Comparison of ENCODE assay signal across 1 cellular context in genomic region chr1:182147136-182147815, GRCh38.
TF ChIP-seq lines count a peak whose summit lies in the region.

No MANE protein-coding gene starts in this region.

TF ChIP-seq in GM12878, 131 proteins besides CTCF, POLR2A, EP300 and RAD21 (continued from another document and continues in another):
- TF ChIP-seq MLLT1 (IDR thresholded peaks at IDR 0.05) (no peak), ZSCAN29 (IDR thresholded peaks at IDR 0.05) (no peak), SP1 (IDR thresholded peaks at IDR 0.05; ENCODE audit: low read depth, low read length) (peak; percentile 22), WRNIP1 (IDR thresholded peaks at IDR 0.05; ENCODE audit: borderline replicate concordance, low read depth, low read length) (no peak), BACH1 (IDR thresholded peaks at IDR 0.05; ENCODE audit: borderline replicate concordance) (no peak), NFXL1 (IDR thresholded peaks at IDR 0.05; ENCODE audit: borderline replicate concordance) (no peak), IKZF1 (conservative IDR thresholded peaks at IDR 0.05) (0 out of 2 replicates have a peak, but pooled peaks have one; percentile 29), NRF1 (conservative IDR thresholded peaks at IDR 0.05; ENCODE audit: low read depth, low read length) (no peak), CREM (IDR thresholded peaks at IDR 0.05; ENCODE audit: low read depth) (peak; percentile 41; the same call in 1 of the 2 replicates), SUPT20H (IDR thresholded peaks at IDR 0.05; ENCODE audit: borderline replicate concordance, control insufficient read depth, low read depth, low read length) (no peak), IRF4 (IDR thresholded peaks at IDR 0.05; ENCODE audit: low read depth, low read length) (no peak), RFX5 (IDR thresholded peaks at IDR 0.05; ENCODE audit: low read depth, low read length) (no peak), E2F8 (IDR thresholded peaks at IDR 0.05; ENCODE audit: low read depth, partially characterized antibody) (no peak), REST (IDR thresholded peaks at IDR 0.05; ENCODE audit: low read depth, low read length) (no peak), ATF3 (IDR thresholded peaks at IDR 0.05; ENCODE audit: borderline replicate concordance, extremely low read depth, low read depth, low read length) (no peak), ESRRA (IDR thresholded peaks at IDR 0.05; ENCODE audit: low read length) (no peak), NFIC (IDR thresholded peaks at IDR 0.05; ENCODE audit: low read depth, low read length) (no peak), RELA (IDR thresholded peaks at IDR 0.05; ENCODE audit: borderline replicate concordance, partially characterized antibody) (no peak), SIX5 (IDR thresholded peaks at IDR 0.05; ENCODE audit: low read depth, low read length, severe bottlenecking) (no peak), SRF (IDR thresholded peaks at IDR 0.05; ENCODE audit: low read depth in 2 of 2, low read length in 2 of 2) (no peak), YBX1 (IDR thresholded peaks at IDR 0.05) (no peak), STAT1 (conservative IDR thresholded peaks at IDR 0.05) (no peak), POU2F2 (IDR thresholded peaks at IDR 0.05; ENCODE audit: borderline replicate concordance, low read depth, low read length) (peak; percentile 66; the same call in 1 of the 3 replicates), NBN (IDR thresholded peaks at IDR 0.05) (no peak), CBX3 (IDR thresholded peaks at IDR 0.05; ENCODE audit: borderline replicate concordance, low read depth) (no peak), RCOR1 (conservative IDR thresholded peaks at IDR 0.05; ENCODE audit: low read depth, low read length) (no peak), NR2F1 (conservative IDR thresholded peaks at IDR 0.05) (0 out of 2 replicates have a peak, but pooled peaks have one; percentile 13), ZBTB33 (IDR thresholded peaks at IDR 0.05) (no peak), RELB (IDR thresholded peaks at IDR 0.05; ENCODE audit: low read depth) (peak; percentile 69; the same call in 1 of the 2 replicates), SMAD5 (IDR thresholded peaks at IDR 0.05; ENCODE audit: low read depth) (no peak)
- TF ChIP-seq, protein P1, sequence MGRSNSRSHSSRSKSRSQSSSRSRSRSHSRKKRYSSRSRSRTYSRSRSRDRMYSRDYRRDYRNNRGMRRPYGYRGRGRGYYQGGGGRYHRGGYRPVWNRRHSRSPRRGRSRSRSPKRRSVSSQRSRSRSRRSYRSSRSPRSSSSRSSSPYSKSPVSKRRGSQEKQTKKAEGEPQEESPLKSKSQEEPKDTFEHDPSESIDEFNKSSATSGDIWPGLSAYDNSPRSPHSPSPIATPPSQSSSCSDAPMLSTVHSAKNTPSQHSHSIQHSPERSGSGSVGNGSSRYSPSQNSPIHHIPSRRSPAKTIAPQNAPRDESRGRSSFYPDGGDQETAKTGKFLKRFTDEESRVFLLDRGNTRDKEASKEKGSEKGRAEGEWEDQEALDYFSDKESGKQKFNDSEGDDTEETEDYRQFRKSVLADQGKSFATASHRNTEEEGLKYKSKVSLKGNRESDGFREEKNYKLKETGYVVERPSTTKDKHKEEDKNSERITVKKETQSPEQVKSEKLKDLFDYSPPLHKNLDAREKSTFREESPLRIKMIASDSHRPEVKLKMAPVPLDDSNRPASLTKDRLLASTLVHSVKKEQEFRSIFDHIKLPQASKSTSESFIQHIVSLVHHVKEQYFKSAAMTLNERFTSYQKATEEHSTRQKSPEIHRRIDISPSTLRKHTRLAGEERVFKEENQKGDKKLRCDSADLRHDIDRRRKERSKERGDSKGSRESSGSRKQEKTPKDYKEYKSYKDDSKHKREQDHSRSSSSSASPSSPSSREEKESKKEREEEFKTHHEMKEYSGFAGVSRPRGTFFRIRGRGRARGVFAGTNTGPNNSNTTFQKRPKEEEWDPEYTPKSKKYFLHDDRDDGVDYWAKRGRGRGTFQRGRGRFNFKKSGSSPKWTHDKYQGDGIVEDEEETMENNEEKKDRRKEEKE (IDR thresholded peaks at IDR 0.05): no peak
- TF ChIP-seq, protein P2, sequence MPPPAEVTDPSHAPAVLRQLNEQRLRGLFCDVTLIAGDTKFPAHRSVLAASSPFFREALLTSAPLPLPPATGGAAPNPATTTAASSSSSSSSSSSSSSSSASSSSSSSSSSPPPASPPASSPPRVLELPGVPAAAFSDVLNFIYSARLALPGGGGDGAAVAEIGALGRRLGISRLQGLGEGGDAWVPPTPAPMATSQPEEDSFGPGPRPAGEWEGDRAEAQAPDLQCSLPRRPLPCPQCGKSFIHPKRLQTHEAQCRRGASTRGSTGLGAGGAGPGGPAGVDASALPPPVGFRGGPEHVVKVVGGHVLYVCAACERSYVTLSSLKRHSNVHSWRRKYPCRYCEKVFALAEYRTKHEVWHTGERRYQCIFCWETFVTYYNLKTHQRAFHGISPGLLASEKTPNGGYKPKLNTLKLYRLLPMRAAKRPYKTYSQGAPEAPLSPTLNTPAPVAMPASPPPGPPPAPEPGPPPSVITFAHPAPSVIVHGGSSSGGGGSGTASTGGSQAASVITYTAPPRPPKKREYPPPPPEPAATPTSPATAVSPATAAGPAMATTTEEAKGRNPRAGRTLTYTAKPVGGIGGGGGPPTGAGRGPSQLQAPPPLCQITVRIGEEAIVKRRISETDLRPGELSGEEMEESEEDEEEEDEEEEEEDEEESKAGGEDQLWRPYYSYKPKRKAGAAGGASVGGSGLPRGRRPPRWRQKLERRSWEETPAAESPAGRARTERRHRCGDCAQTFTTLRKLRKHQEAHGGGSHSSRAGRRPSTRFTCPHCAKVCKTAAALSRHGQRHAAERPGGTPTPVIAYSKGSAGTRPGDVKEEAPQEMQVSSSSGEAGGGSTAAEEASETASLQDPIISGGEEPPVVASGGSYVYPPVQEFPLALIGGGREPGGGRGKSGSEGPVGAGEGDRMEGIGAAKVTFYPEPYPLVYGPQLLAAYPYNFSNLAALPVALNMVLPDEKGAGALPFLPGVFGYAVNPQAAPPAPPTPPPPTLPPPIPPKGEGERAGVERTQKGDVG (CRISPR knock-in tag; IDR thresholded peaks at IDR 0.05): no peak
- TF ChIP-seq, protein P3, sequence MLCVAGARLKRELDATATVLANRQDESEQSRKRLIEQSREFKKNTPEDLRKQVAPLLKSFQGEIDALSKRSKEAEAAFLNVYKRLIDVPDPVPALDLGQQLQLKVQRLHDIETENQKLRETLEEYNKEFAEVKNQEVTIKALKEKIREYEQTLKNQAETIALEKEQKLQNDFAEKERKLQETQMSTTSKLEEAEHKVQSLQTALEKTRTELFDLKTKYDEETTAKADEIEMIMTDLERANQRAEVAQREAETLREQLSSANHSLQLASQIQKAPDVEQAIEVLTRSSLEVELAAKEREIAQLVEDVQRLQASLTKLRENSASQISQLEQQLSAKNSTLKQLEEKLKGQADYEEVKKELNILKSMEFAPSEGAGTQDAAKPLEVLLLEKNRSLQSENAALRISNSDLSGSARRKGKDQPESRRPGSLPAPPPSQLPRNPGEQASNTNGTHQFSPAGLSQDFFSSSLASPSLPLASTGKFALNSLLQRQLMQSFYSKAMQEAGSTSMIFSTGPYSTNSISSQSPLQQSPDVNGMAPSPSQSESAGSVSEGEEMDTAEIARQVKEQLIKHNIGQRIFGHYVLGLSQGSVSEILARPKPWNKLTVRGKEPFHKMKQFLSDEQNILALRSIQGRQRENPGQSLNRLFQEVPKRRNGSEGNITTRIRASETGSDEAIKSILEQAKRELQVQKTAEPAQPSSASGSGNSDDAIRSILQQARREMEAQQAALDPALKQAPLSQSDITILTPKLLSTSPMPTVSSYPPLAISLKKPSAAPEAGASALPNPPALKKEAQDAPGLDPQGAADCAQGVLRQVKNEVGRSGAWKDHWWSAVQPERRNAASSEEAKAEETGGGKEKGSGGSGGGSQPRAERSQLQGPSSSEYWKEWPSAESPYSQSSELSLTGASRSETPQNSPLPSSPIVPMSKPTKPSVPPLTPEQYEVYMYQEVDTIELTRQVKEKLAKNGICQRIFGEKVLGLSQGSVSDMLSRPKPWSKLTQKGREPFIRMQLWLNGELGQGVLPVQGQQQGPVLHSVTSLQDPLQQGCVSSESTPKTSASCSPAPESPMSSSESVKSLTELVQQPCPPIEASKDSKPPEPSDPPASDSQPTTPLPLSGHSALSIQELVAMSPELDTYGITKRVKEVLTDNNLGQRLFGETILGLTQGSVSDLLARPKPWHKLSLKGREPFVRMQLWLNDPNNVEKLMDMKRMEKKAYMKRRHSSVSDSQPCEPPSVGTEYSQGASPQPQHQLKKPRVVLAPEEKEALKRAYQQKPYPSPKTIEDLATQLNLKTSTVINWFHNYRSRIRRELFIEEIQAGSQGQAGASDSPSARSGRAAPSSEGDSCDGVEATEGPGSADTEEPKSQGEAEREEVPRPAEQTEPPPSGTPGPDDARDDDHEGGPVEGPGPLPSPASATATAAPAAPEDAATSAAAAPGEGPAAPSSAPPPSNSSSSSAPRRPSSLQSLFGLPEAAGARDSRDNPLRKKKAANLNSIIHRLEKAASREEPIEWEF (IDR thresholded peaks at IDR 0.05; ENCODE audit: insufficient replicate concordance, low read depth, low read length): peak; percentile 43
